In the genomic region with DNA sequence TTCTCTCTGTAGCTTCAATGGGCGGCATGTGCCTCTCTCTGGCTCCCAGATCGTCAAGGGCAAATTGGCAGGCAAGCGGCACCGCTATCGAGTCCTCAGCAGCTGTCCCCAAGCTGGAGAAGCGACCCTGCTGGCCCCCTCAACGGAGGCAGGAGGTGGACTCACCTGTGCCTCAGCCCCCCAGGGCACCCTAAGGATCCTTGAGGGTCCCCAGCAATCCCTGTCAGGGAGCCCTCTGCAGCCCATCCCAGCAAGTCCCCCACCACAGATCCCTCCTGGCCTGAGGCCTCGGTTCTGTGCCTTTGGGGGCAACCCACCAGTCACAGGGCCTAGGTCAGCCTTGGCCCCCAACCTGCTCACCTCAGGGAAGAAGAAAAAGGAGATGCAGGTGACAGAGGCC, we compare ENCODE assay signal across 17 cellular contexts. TPM values are rescaled to one million over a fixed set of nuclear protein-coding genes. Genes with fewer than 3 reads are reported as not detected.
A peak's percentile ranks its signal among the peaks of the same experiment; 100 is the strongest.
DNase-seq lines count a peak whose midpoint lies in the region; ATAC-seq, FAIRE-seq and TF ChIP-seq lines count a peak whose summit lies in the region.
"Had no signal": no experiment of that assay in that cellular context is flagged by ENCODE, and none has a peak within 500 bp of the region (broad histone marks: within the 10 kb centered on the region; RNA-seq: fewer than 3 reads in every experiment).

No MANE protein-coding gene starts in this region.

- no peak for TF ChIP-seq POLR2A in IMR-90 (IDR thresholded peaks at IDR 0.05; ENCODE audit: low read depth, low read length)

- no peak for FAIRE-seq in astrocyte (lab: Jason Lieb, UNC)

- ATAC-seq in IMR-90 (ENCODE audit: low read depth), result no peak
- no peak for ATAC-seq in right cardiac atrium
- ATAC-seq: left lobe of liver had no signal

- H3K9ac ChIP-seq in IMR-90 (ENCODE audit: low read depth, low read length), result no peak overlapping the region
- H3K9ac ChIP-seq in astrocyte (ENCODE audit: low read length), result no peak overlapping the region
- no peak overlapping the region for H3K9ac ChIP-seq in neural progenitor cell

- no peak overlapping the region for H3K14ac ChIP-seq in IMR-90 (replicated peaks; ENCODE audit: low read depth, low read length)

- CTCF ChIA-PET in activated CD4-positive, alpha-beta T cell treated with anti-CD3 and anti-CD28 coated beads, Interleukin-2, amount 10 ng/mL, durations not matched to agents 7 days and 5 days (lab: Charles Lee), result interaction anchor here (0.5 to 2.0 kb wide), 6 partner anchors 31 to 77 kb away, joined by 3 to 8 read pairs (median 4); no protein-coding TSS in a partner anchor
- CTCF ChIA-PET in IMR-90 (lab: Yijun Ruan, JAX), result no interaction called here

- H3K27me3 ChIP-seq in IMR-90 (ENCODE audit: control insufficient read depth, insufficient read depth, low read length), result no peaks in the 10 kb centered on the region
- H3K27me3 ChIP-seq in astrocyte (ENCODE audit: insufficient read depth, low read length), result no peaks in the 10 kb centered on the region
- peaks cover 21% of the 10 kb centered on the region for H3K27me3 ChIP-seq in neural progenitor cell
- no peaks in the 10 kb centered on the region for H3K27me3 ChIP-seq in right cardiac atrium (ENCODE audit: control insufficient read depth, insufficient read depth)
- H3K27me3 ChIP-seq: thyroid gland had no signal

- BruUV-seq in IMR-90 (replicated peaks; lab: Mats Ljungman, UMichigan), result no TSS peak

- no peak overlapping the region for H3K56ac ChIP-seq in IMR-90 (ENCODE audit: extremely low read depth, insufficient read depth, low read length)

- no peak for TF ChIP-seq RAD21 in IMR-90 (IDR thresholded peaks at IDR 0.05; ENCODE audit: low read length)

- peaks cover 6% of the 10 kb centered on the region for H3K36me3 Mint-ChIP-seq in activated CD4-positive, alpha-beta T cell treated with anti-CD3 and anti-CD28 coated beads, Interleukin-2, amount 10 ng/mL, durations not matched to agents 7 days and 5 days (ENCODE audit: low read depth)
- H3K36me3 Mint-ChIP-seq in astrocyte (ENCODE audit: low read depth, unreplicated experiment) (peaks cover 16% of the 10 kb centered on the region), neural progenitor cell (peaks cover 6% of the 10 kb centered on the region)

- no peak overlapping the region for H4K5ac ChIP-seq in IMR-90 (ENCODE audit: low read depth, low read length)

- H3K4me2 ChIP-seq in IMR-90 (ENCODE audit: low read depth, low read length) (no peak overlapping the region), astrocyte (ENCODE audit: low read length) (peak overlapping the region; percentile 96), neural progenitor cell (no peak overlapping the region)

- H2BK5ac ChIP-seq in IMR-90 (ENCODE audit: low read depth, low read length, poor library complexity, severe bottlenecking), result no peak overlapping the region

- no peak overlapping the region for H4K8ac ChIP-seq in IMR-90 (ENCODE audit: low read depth in 2 of 2, low read length in 2 of 2)

- H3K4me3 ChIP-seq in IMR-90 (ENCODE audit: insufficient read depth, low read depth, low read length) (no peak overlapping the region), astrocyte (ENCODE audit: insufficient read depth, low read depth, low read length) (no peak overlapping the region), neural progenitor cell (no peak overlapping the region), right cardiac atrium (ENCODE audit: low read length) (no peak overlapping the region)
- H3K4me3 ChIP-seq: thyroid gland had no signal

- H4K91ac ChIP-seq in IMR-90 (ENCODE audit: insufficient read depth, low read depth, low read length), result no peak overlapping the region

- H3K27me3 Mint-ChIP-seq in activated CD4-positive, alpha-beta T cell treated with anti-CD3 and anti-CD28 coated beads, Interleukin-2, amount 10 ng/mL, durations not matched to agents 7 days and 5 days, result peaks cover 14% of the 10 kb centered on the region
- H3K27me3 Mint-ChIP-seq in astrocyte (ENCODE audit: low read depth, unreplicated experiment), result no peaks in the 10 kb centered on the region
- peaks cover 20% of the 10 kb centered on the region for H3K27me3 Mint-ChIP-seq in neural progenitor cell (ENCODE audit: insufficient read depth, low read depth)

- peaks cover 7% of the 10 kb centered on the region for H3K36me3 ChIP-seq in IMR-90 (ENCODE audit: control insufficient read depth, insufficient read depth, low read length)
- peaks cover 5% of the 10 kb centered on the region for H3K36me3 ChIP-seq in astrocyte (ENCODE audit: insufficient read depth, low read length)
- no peaks in the 10 kb centered on the region for H3K36me3 ChIP-seq in neural progenitor cell

- H3K27ac ChIP-seq in IMR-90 (ENCODE audit: insufficient read depth, low read length), result no peak overlapping the region
- H3K27ac ChIP-seq in astrocyte (ENCODE audit: low read depth, low read length), result no peak overlapping the region
- no peak overlapping the region for H3K27ac ChIP-seq in neural progenitor cell
- H3K27ac ChIP-seq in right cardiac atrium (ENCODE audit: low read length), result no peak overlapping the region
- H3K27ac ChIP-seq: thyroid gland had no signal

- TF ChIP-seq CTCF in IMR-90 (conservative IDR thresholded peaks at IDR 0.05; ENCODE audit: low read depth, low read length), result no peak
- no peak for TF ChIP-seq CTCF in astrocyte (IDR thresholded peaks at IDR 0.05; ENCODE audit: insufficient read depth, low read depth, low read length)
- TF ChIP-seq CTCF in neural progenitor cell (IDR thresholded peaks at IDR 0.05), result no peak
- TF ChIP-seq CTCF in GM10266 (IDR thresholded peaks at IDR 0.05; ENCODE audit: control insufficient read depth, insufficient read depth, low read depth, missing control alignments), result no peak

- POLR2A ChIA-PET in activated CD4-positive, alpha-beta T cell treated with anti-CD3 and anti-CD28 coated beads, Interleukin-2, amount 10 ng/mL, durations not matched to agents 7 days and 5 days (lab: Charles Lee), result no interaction called here
- POLR2A ChIA-PET in IMR-90 (lab: Charles Lee; ENCODE audit: unreplicated experiment), result no interaction called here

- no peaks in the 10 kb centered on the region; the same call in 1 of the 2 replicates for H4K20me1 ChIP-seq in IMR-90 (ENCODE audit: insufficient read depth, low read length)
- H4K20me1 ChIP-seq in astrocyte (ENCODE audit: insufficient read depth, low read length), result no peaks in the 10 kb centered on the region
- H4K20me1 ChIP-seq in neural progenitor cell (ENCODE audit: low read depth), result peaks cover 10% of the 10 kb centered on the region

- H3K4me1 Mint-ChIP-seq in activated CD4-positive, alpha-beta T cell treated with anti-CD3 and anti-CD28 coated beads, Interleukin-2, amount 10 ng/mL, durations not matched to agents 7 days and 5 days, result peaks cover 40% of the 10 kb centered on the region
- H3K4me1 Mint-ChIP-seq in astrocyte (ENCODE audit: low read depth, unreplicated experiment) (peaks cover 9% of the 10 kb centered on the region), neural progenitor cell (peaks cover 29% of the 10 kb centered on the region)

- H3K4ac ChIP-seq in IMR-90 (ENCODE audit: low read depth, low read length), result no peak overlapping the region

- in situ Hi-C loops in IMR-90 (cut with MboI; ENCODE audit: low sequenced_read_pairs), result no loop called here

- H3K79me1 ChIP-seq in IMR-90 (ENCODE audit: low read depth in 1 of 2, low read length in 2 of 2), result peaks cover 7 to 48% of the 10 kb centered on the region in 2 experiments; a peak in 3 of 4 replicates

- no peaks in the 10 kb centered on the region; the same call in 1 of the 2 replicates for H3K9me1 ChIP-seq in IMR-90 (ENCODE audit: insufficient read depth, low read length)

- no peak overlapping the region for H3K27ac Mint-ChIP-seq in activated CD4-positive, alpha-beta T cell treated with anti-CD3 and anti-CD28 coated beads, Interleukin-2, amount 10 ng/mL, durations not matched to agents 7 days and 5 days
- H3K27ac Mint-ChIP-seq in astrocyte (ENCODE audit: unreplicated experiment) (no peak overlapping the region), neural progenitor cell (no peak overlapping the region)

- WGBS in IMR-90 (ENCODE audit: extremely low coverage in 2 of 2, insufficient read length in 1 of 2), 2 experiments, result no CpG with 5 or more reads among the region's 8 CpGs
- WGBS in right cardiac atrium, result 87% methylated on average over 8 of the region's 8 CpGs

- H3K23ac ChIP-seq in IMR-90 (ENCODE audit: low read depth, low read length), result no peak overlapping the region

- no peaks in the 10 kb centered on the region for H3K9me3 Mint-ChIP-seq in activated CD4-positive, alpha-beta T cell treated with anti-CD3 and anti-CD28 coated beads, Interleukin-2, amount 10 ng/mL, durations not matched to agents 7 days and 5 days
- H3K9me3 Mint-ChIP-seq in astrocyte (ENCODE audit: unreplicated experiment), result no peaks in the 10 kb centered on the region
- H3K9me3 Mint-ChIP-seq in neural progenitor cell, result no peaks in the 10 kb centered on the region

- no peak for DNase-seq in activated CD4-positive, alpha-beta T cell treated with anti-CD3 and anti-CD28 coated beads, Interleukin-2, amount 10 ng/mL, durations not matched to agents 7 days and 5 days
- no peak for DNase-seq in activated CD4-positive, alpha-beta T cell treated with anti-CD3 and anti-CD28 coated beads for 48 hours
- DNase-seq in IMR-90 (no peak), astrocyte (ENCODE audit: low read depth) (no peak), neural progenitor cell (ENCODE audit: low spot score) (no peak), right cardiac atrium (no peak), GM10266 (ENCODE audit: extremely low spot score) (no peak)
- DNase-seq in stimulated activated CD4-positive, alpha-beta T cell treated with anti-CD3 and anti-CD28 coated beads, Interleukin-2, amount 100 ng/mL, for 48 hours, result no peak
- DNase-seq: ACHN; activated CD4-positive, alpha-beta T cell treated with anti-CD3 and anti-CD28 coated beads for 4 hours; erythroblast; glutamatergic neuron; NCI-H1092 treated with DMSO at 0.1 percent for 48 hours; NCI-H2227 treated with DMSO at 0.1 percent for 48 hours; nucleus accumbens; thyroid gland had no signal

- H2BK20ac ChIP-seq in IMR-90 (ENCODE audit: low read depth, low read length), result no peak overlapping the region

- H3K9me3 ChIP-seq in IMR-90 (ENCODE audit: control insufficient read depth, insufficient read depth, low read length), result no peaks in the 10 kb centered on the region
- H3K9me3 ChIP-seq in astrocyte (ENCODE audit: insufficient read depth, low read depth, low read length), result no peaks in the 10 kb centered on the region
- H3K9me3 ChIP-seq in neural progenitor cell (ENCODE audit: low read depth), result no peaks in the 10 kb centered on the region
- no peaks in the 10 kb centered on the region for H3K9me3 ChIP-seq in right cardiac atrium (ENCODE audit: control insufficient read depth, low read length)
- H3K9me3 ChIP-seq: thyroid gland had no signal

- H3K4me1 ChIP-seq in IMR-90 (ENCODE audit: control insufficient read depth, insufficient read depth, low read length), result peaks cover 5% of the 10 kb centered on the region
- H3K4me1 ChIP-seq in astrocyte (ENCODE audit: insufficient read depth, low read length), result peaks cover 21% of the 10 kb centered on the region
- H3K4me1 ChIP-seq in neural progenitor cell, result peaks cover 15% of the 10 kb centered on the region
- H3K4me1 ChIP-seq in right cardiac atrium (ENCODE audit: control insufficient read depth, insufficient read depth, low read length), result no peaks in the 10 kb centered on the region

- H2AK5ac ChIP-seq in IMR-90 (ENCODE audit: low read depth, low read length), result no peak overlapping the region

- no peak overlapping the region for H2AFZ ChIP-seq in IMR-90 (replicated peaks; ENCODE audit: low read length, poor library complexity)
- H2AFZ ChIP-seq in astrocyte (ENCODE audit: low read depth, low read length), result no peak overlapping the region
- no peak overlapping the region for H2AFZ ChIP-seq in neural progenitor cell (replicated peaks)

- peak overlapping the region; percentile 57 for H2AK9ac ChIP-seq in IMR-90 (replicated peaks; ENCODE audit: low read depth, low read length, poor library complexity)

- peaks cover 4% of the 10 kb centered on the region for H3F3A ChIP-seq in neural progenitor cell (ENCODE audit: low read depth)

- H2BK120ac ChIP-seq in IMR-90 (ENCODE audit: low read depth, low read length), result no peak overlapping the region

- dilution Hi-C loops in IMR-90 (cut with HindIII; ENCODE audit: low sequenced_read_pairs, unreplicated experiment), result no loop called here

- H3K79me2 ChIP-seq in astrocyte (ENCODE audit: insufficient read depth, low read length) (peaks cover 33% of the 10 kb centered on the region), neural progenitor cell (ENCODE audit: low read depth) (peaks cover 8% of the 10 kb centered on the region)

- peak overlapping the region; percentile 14 for H3K4me3 Mint-ChIP-seq in activated CD4-positive, alpha-beta T cell treated with anti-CD3 and anti-CD28 coated beads, Interleukin-2, amount 10 ng/mL, durations not matched to agents 7 days and 5 days
- H3K4me3 Mint-ChIP-seq in astrocyte (ENCODE audit: unreplicated experiment) (peak overlapping the region; percentile 67), neural progenitor cell (peak overlapping the region; percentile 79)

- no peak overlapping the region for H2BK15ac ChIP-seq in IMR-90 (ENCODE audit: low read depth, low read length)

- H3K18ac ChIP-seq in IMR-90 (ENCODE audit: low read depth, low read length), result no peak overlapping the region

- intact Hi-C loops in IMR-90 (cut with micrococcal nuclease), result no loop called here
- intact Hi-C loops in right cardiac atrium (cut with DNase I), result no loop called here

RNA-seq across cellular contexts. Expression of gene POLR1G, which starts 1.7 kb away (rescaled TPM):
- 1 to 10 TPM; 7.0 to 7.4 TPM for total RNA-seq in activated CD4-positive, alpha-beta T cell treated with anti-CD3 and anti-CD28 coated beads, Interleukin-2, amount 10 ng/mL, durations not matched to agents 7 days and 5 days
- total RNA-seq in IMR-90 (2012; rRNA removed) (10.3 and 12.5 TPM in 2 replicates), astrocyte (10.9 and 12.8 TPM in 2 replicates), neural progenitor cell (ENCODE audit: low replicate concordance) (5.5 and 6.8 TPM in 2 replicates), right cardiac atrium (1 to 10 TPM; 4.0 to 6.3 (median 5.0) TPM)
- polyA plus RNA-seq in IMR-90 (2012; rRNA removed) (8.0 and 8.8 TPM in 2 replicates), right cardiac atrium (4.0 TPM)
- polyA plus RNA-seq in IMR-90 (2012; cell fraction: cytosol; rRNA removed), result 3.3 and 3.9 TPM in 2 replicates
- polyA plus RNA-seq in IMR-90 (2012; cell fraction: nucleus; rRNA removed; ENCODE audit: low replicate concordance), result 2.0 and 2.1 TPM in 2 replicates

RNA-seq across cellular contexts. Expression of gene PPP1R13L, which starts 3.3 kb away (rescaled TPM):
- 10 to 100 TPM; 15.5 to 17.7 TPM for total RNA-seq in activated CD4-positive, alpha-beta T cell treated with anti-CD3 and anti-CD28 coated beads, Interleukin-2, amount 10 ng/mL, durations not matched to agents 7 days and 5 days
- total RNA-seq in IMR-90 (2012; rRNA removed) (0.56 and 3.0 TPM in 2 replicates), astrocyte (56.6 and 56.7 TPM in 2 replicates), neural progenitor cell (ENCODE audit: low replicate concordance) (2.9 and 8.6 TPM in 2 replicates), right cardiac atrium (100 to 1,000 TPM; 131 to 161 (median 150) TPM)
- polyA plus RNA-seq in IMR-90 (2012; rRNA removed) (11.6 and 13.3 TPM in 2 replicates), right cardiac atrium (100 TPM)
- 11.6 and 19.4 TPM in 2 replicates for polyA plus RNA-seq in IMR-90 (2012; cell fraction: cytosol; rRNA removed)
- 24.0 and 44.8 TPM in 2 replicates for polyA plus RNA-seq in IMR-90 (2012; cell fraction: nucleus; rRNA removed; ENCODE audit: low replicate concordance)

RNA-seq across cellular contexts. Expression of gene ERCC1, which starts 15.6 kb away (rescaled TPM):
- 10 to 100 TPM; 59.9 to 66.1 TPM for total RNA-seq in activated CD4-positive, alpha-beta T cell treated with anti-CD3 and anti-CD28 coated beads, Interleukin-2, amount 10 ng/mL, durations not matched to agents 7 days and 5 days
- 76.9 and 84.2 TPM in 2 replicates for total RNA-seq in IMR-90 (2012; rRNA removed)
- 132 and 153 TPM in 2 replicates for polyA plus RNA-seq in IMR-90 (2012; rRNA removed)
- polyA plus RNA-seq in IMR-90 (2012; cell fraction: cytosol; rRNA removed), result 113 and 118 TPM in 2 replicates
- 152 and 183 TPM in 2 replicates for polyA plus RNA-seq in IMR-90 (2012; cell fraction: nucleus; rRNA removed; ENCODE audit: low replicate concordance)
- 67.5 and 70.4 TPM in 2 replicates for total RNA-seq in astrocyte
- total RNA-seq in neural progenitor cell (ENCODE audit: low replicate concordance), result 46.0 and 74.5 TPM in 2 replicates
- 100 to 1,000 TPM; 133 to 143 (median 139) TPM for total RNA-seq in right cardiac atrium
- polyA plus RNA-seq in right cardiac atrium, result 139 TPM

RNA-seq across cellular contexts. Expression of gene ERCC2, which starts 37.7 kb away (rescaled TPM):
- 10 to 100 TPM; 17.3 to 21.4 TPM for total RNA-seq in activated CD4-positive, alpha-beta T cell treated with anti-CD3 and anti-CD28 coated beads, Interleukin-2, amount 10 ng/mL, durations not matched to agents 7 days and 5 days
- total RNA-seq in IMR-90 (2012; rRNA removed), result 26.7 and 30.6 TPM in 2 replicates
- polyA plus RNA-seq in IMR-90 (2012; rRNA removed), result 66.5 and 75.6 TPM in 2 replicates
- polyA plus RNA-seq in IMR-90 (2012; cell fraction: cytosol; rRNA removed), result 51.6 and 67.4 TPM in 2 replicates
- 119 and 274 TPM in 2 replicates for polyA plus RNA-seq in IMR-90 (2012; cell fraction: nucleus; rRNA removed; ENCODE audit: low replicate concordance)
- total RNA-seq in astrocyte, result 38.9 and 44.7 TPM in 2 replicates
- 31.0 and 71.6 TPM in 2 replicates for total RNA-seq in neural progenitor cell (ENCODE audit: low replicate concordance)
- 10 to 100 TPM; 11.1 to 15.7 (median 12.2) TPM for total RNA-seq in right cardiac atrium
- 9.6 TPM for polyA plus RNA-seq in right cardiac atrium

RNA-seq across cellular contexts. Expression of gene FOSB, which starts 59.7 kb away (rescaled TPM):
- 10 to 100 TPM; 36.0 to 43.9 TPM for total RNA-seq in activated CD4-positive, alpha-beta T cell treated with anti-CD3 and anti-CD28 coated beads, Interleukin-2, amount 10 ng/mL, durations not matched to agents 7 days and 5 days
- total RNA-seq in IMR-90 (2012; rRNA removed) (11.1 and 31.9 TPM in 2 replicates), astrocyte (8.2 and 13.3 TPM in 2 replicates), neural progenitor cell (ENCODE audit: low replicate concordance) (2.3 and 5.4 TPM in 2 replicates), right cardiac atrium (10 to 100 TPM in 1 of 4 donors, 1 to 10 TPM in 3; 1.6 to 16.3 (median 6.1) TPM)
- polyA plus RNA-seq in IMR-90 (2012; rRNA removed) (15.6 and 60.1 TPM in 2 replicates), right cardiac atrium (57.8 TPM)
- 52.4 and 90.3 TPM in 2 replicates for polyA plus RNA-seq in IMR-90 (2012; cell fraction: cytosol; rRNA removed)
- polyA plus RNA-seq in IMR-90 (2012; cell fraction: nucleus; rRNA removed; ENCODE audit: low replicate concordance), result 982 and 1,348 TPM in 2 replicates

Comparison
In these comparisons a context has a peak if more than half of its experiments do, and no peak if none do; other contexts are left out.
1. H3K4me3 Mint-ChIP-seq: peak in every context shown above with its lines; median percentile 79 in neural progenitor cell; 67 in astrocyte; 14 in activated CD4-positive, alpha-beta T cell treated with anti-CD3 and anti-CD28 coated beads, Interleukin-2, amount 10 ng/mL, durations not matched to agents 7 days and 5 days.